Comparison of ENCODE assay signal across 8 cellular contexts in genomic region chr5:132489871-132490483, GRCh38. TPM values are rescaled to one million over a fixed set of nuclear protein-coding genes. Genes with fewer than 3 reads are reported as not detected.
DNase-seq lines count a peak whose midpoint lies in the region; ATAC-seq, FAIRE-seq and TF ChIP-seq lines count a peak whose summit lies in the region.

No MANE protein-coding gene starts in this region.

- TF ChIP-seq CTCF in BE2C (IDR thresholded peaks at IDR 0.05; ENCODE audit: low read depth, low read length): no peak
- TF ChIP-seq CTCF in bronchial epithelial cell (IDR thresholded peaks at IDR 0.05; ENCODE audit: insufficient read depth, low read length, severe bottlenecking): peak; percentile 17
- TF ChIP-seq CTCF in kidney epithelial cell (IDR thresholded peaks at IDR 0.05; ENCODE audit: insufficient read depth, low read length, poor library complexity, severe bottlenecking): no peak

- no peaks in the 10 kb centered on the region for H3K27me3 ChIP-seq in BE2C
- no peaks in the 10 kb centered on the region for H3K27me3 ChIP-seq in bronchial epithelial cell (ENCODE audit: control insufficient read depth, insufficient read depth, low read length)
- no peaks in the 10 kb centered on the region for H3K27me3 ChIP-seq in kidney epithelial cell (ENCODE audit: control insufficient read depth, insufficient read depth, low read length)

- FAIRE-seq in bronchial epithelial cell (lab: Jason Lieb, UNC): no peak

- H3K4me1 ChIP-seq in BE2C: no peaks in the 10 kb centered on the region; the same call in 1 of the 2 replicates

- ATAC-seq in GM18873 (IDR thresholded peaks at IDR 0.05; ENCODE audit: low FRiP score, unreplicated experiment) (peak; percentile 13), HG03095 (IDR thresholded peaks at IDR 0.05; ENCODE audit: unreplicated experiment) (peak; percentile 24)

- DNase-seq in BE2C (peak; percentile 53), SW480 (ENCODE audit: low spot score) (peak; percentile 37), bronchial epithelial cell (ENCODE audit: low read depth) (no peak), kidney epithelial cell (ENCODE audit: low read depth) (no peak), T1000 (lab: John Stamatoyannopoulos, UW) (no peak)
- peak; percentile 58 to 62 for DNase-seq in stimulated activated CD4-positive, alpha-beta T cell treated with anti-CD3 and anti-CD28 coated beads, Interleukin-4, amount 100 ng/mL, for 4 hours

- H3K4me3 ChIP-seq in BE2C (ENCODE audit: low read depth, low read length): peak overlapping the region; percentile 71
- H3K4me3 ChIP-seq in bronchial epithelial cell (ENCODE audit: low read depth, low read length): peak overlapping the region; percentile 73
- H3K4me3 ChIP-seq in kidney epithelial cell (ENCODE audit: low read depth, low read length): peak overlapping the region; percentile 92

- no peaks in the 10 kb centered on the region for H3K9me3 ChIP-seq in BE2C

- H3K36me3 ChIP-seq in BE2C (no peaks in the 10 kb centered on the region), bronchial epithelial cell (ENCODE audit: control insufficient read depth, insufficient read depth, low read length) (peaks cover 11% of the 10 kb centered on the region), kidney epithelial cell (ENCODE audit: control insufficient read depth, insufficient read depth, low read length) (peaks cover 4% of the 10 kb centered on the region)

RNA-seq across cellular contexts. Expression of gene IRF1, which starts 0.6 kb away (rescaled TPM):
- 22.5 TPM for polyA plus RNA-seq in BE2C (2012; ENCODE audit: insufficient read depth, insufficient read length, low read depth)
- 2.9 and 7.4 TPM in 2 replicates for total RNA-seq in bronchial epithelial cell
- total RNA-seq in kidney epithelial cell: 61.9 and 75.3 TPM in 2 replicates

RNA-seq across cellular contexts. Expression of gene IL5, which starts 53.3 kb away (rescaled TPM):
- 1.3 TPM for polyA plus RNA-seq in BE2C (2012; ENCODE audit: insufficient read depth, insufficient read length, low read depth)
- total RNA-seq in bronchial epithelial cell (not detected in 2 replicates), kidney epithelial cell (not detected in 2 replicates)

Comparison
In these comparisons a context has a peak if more than half of its experiments do, and no peak if none do; other contexts are left out.
1. DNase-seq: peak in BE2C (single experiment), SW480 (single experiment) and stimulated activated CD4-positive, alpha-beta T cell treated with anti-CD3 and anti-CD28 coated beads, Interleukin-4, amount 100 ng/mL, for 4 hours (2 of 2); none in bronchial epithelial cell (single experiment), kidney epithelial cell (single experiment) and T1000 (single experiment).
2. Peak in every context shown above with its lines, with median percentiles within 50 percentile points of each other: H3K4me3 ChIP-seq.